Comparison of ENCODE assay signal across 15 cellular contexts in the genomic region with DNA sequence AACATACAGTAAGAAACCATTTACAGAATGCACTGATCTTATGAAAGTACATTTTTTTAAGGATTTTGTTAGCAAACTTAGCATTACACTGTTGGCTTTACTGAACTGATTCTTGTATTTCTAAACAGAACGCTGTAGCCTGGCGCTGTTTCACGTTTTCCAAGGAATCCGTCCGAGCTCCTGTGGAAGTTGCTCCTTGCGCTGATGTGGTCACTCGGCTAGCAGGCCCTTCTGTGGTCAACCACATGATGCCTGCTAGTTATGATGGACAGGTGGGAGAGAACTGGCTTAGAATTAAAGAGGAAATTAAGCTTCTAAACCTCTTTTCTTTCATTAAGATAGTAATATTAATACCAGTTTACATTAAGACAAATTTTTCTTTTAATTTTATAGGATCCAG.
"Had no signal": no experiment of that assay in that cellular context is flagged by ENCODE, and none has a peak within 500 bp of the region (broad histone marks: within the 10 kb centered on the region; RNA-seq: fewer than 3 reads in every experiment).

No MANE protein-coding gene starts in this region.

- ATAC-seq: foreskin keratinocyte; naive thymus-derived CD4-positive, alpha-beta T cell; right lobe of liver had no signal

- H3K27me3 Mint-ChIP-seq: naive thymus-derived CD4-positive, alpha-beta T cell; type B pancreatic cell had no signal

- H3K4me1 Mint-ChIP-seq: endodermal cell, nephron progenitor cell had no signal

- H3K9me3 Mint-ChIP-seq: naive thymus-derived CD4-positive, alpha-beta T cell; type B pancreatic cell had no signal

- DNase-seq: colonic mucosa; dermis blood vessel endothelial cell; endodermal cell; erythroblast; head of caudate nucleus; kidney glomerular epithelial cell; mesendoderm; naive thymus-derived CD4-positive, alpha-beta T cell; nephron progenitor cell; right lobe of liver; stimulated activated CD4-positive, alpha-beta T cell treated with anti-CD3 and anti-CD28 coated beads, Interleukin-2, amount 100 ng/mL, for 24 hours; stimulated activated CD4-positive, alpha-beta T cell treated with anti-CD3 and anti-CD28 coated beads, Interleukin-4, amount 100 ng/mL, for 4 hours; stimulated activated naive CD4-positive, alpha-beta T cell treated with Interleukin-2 at 50 U/mL for 16 hours had no signal

- H3K27ac Mint-ChIP-seq: endodermal cell, nephron progenitor cell, type B pancreatic cell had no signal

- H3K4me3 Mint-ChIP-seq: endodermal cell; naive thymus-derived CD4-positive, alpha-beta T cell; nephron progenitor cell; type B pancreatic cell had no signal
